ENCODE assay signal across 1 cellular context in the genomic region with DNA sequence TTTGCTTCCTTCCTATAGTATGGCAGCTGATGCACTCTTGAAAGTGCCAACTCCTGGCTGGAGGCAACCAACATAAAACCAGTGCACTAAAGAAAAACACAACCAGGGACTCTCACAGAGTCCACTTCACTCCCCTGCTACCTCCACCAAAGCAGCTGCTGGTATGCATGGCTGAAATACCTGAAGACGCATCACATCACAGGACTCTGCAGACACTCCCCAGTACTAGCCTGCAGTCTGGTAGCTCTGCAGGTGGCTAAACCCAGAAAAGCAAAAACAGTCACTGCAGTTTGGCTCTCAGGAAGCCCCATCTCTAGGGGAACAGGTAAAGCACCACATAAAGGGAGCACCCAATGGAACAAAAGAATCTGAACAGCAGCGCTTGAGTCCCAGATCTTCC.
TF ChIP-seq lines count a peak whose summit lies in the region.

No MANE protein-coding gene starts in this region.

TF ChIP-seq in GM23338, 12 proteins besides CTCF, POLR2A, EP300 and RAD21:
- TF ChIP-seq, protein P1, sequence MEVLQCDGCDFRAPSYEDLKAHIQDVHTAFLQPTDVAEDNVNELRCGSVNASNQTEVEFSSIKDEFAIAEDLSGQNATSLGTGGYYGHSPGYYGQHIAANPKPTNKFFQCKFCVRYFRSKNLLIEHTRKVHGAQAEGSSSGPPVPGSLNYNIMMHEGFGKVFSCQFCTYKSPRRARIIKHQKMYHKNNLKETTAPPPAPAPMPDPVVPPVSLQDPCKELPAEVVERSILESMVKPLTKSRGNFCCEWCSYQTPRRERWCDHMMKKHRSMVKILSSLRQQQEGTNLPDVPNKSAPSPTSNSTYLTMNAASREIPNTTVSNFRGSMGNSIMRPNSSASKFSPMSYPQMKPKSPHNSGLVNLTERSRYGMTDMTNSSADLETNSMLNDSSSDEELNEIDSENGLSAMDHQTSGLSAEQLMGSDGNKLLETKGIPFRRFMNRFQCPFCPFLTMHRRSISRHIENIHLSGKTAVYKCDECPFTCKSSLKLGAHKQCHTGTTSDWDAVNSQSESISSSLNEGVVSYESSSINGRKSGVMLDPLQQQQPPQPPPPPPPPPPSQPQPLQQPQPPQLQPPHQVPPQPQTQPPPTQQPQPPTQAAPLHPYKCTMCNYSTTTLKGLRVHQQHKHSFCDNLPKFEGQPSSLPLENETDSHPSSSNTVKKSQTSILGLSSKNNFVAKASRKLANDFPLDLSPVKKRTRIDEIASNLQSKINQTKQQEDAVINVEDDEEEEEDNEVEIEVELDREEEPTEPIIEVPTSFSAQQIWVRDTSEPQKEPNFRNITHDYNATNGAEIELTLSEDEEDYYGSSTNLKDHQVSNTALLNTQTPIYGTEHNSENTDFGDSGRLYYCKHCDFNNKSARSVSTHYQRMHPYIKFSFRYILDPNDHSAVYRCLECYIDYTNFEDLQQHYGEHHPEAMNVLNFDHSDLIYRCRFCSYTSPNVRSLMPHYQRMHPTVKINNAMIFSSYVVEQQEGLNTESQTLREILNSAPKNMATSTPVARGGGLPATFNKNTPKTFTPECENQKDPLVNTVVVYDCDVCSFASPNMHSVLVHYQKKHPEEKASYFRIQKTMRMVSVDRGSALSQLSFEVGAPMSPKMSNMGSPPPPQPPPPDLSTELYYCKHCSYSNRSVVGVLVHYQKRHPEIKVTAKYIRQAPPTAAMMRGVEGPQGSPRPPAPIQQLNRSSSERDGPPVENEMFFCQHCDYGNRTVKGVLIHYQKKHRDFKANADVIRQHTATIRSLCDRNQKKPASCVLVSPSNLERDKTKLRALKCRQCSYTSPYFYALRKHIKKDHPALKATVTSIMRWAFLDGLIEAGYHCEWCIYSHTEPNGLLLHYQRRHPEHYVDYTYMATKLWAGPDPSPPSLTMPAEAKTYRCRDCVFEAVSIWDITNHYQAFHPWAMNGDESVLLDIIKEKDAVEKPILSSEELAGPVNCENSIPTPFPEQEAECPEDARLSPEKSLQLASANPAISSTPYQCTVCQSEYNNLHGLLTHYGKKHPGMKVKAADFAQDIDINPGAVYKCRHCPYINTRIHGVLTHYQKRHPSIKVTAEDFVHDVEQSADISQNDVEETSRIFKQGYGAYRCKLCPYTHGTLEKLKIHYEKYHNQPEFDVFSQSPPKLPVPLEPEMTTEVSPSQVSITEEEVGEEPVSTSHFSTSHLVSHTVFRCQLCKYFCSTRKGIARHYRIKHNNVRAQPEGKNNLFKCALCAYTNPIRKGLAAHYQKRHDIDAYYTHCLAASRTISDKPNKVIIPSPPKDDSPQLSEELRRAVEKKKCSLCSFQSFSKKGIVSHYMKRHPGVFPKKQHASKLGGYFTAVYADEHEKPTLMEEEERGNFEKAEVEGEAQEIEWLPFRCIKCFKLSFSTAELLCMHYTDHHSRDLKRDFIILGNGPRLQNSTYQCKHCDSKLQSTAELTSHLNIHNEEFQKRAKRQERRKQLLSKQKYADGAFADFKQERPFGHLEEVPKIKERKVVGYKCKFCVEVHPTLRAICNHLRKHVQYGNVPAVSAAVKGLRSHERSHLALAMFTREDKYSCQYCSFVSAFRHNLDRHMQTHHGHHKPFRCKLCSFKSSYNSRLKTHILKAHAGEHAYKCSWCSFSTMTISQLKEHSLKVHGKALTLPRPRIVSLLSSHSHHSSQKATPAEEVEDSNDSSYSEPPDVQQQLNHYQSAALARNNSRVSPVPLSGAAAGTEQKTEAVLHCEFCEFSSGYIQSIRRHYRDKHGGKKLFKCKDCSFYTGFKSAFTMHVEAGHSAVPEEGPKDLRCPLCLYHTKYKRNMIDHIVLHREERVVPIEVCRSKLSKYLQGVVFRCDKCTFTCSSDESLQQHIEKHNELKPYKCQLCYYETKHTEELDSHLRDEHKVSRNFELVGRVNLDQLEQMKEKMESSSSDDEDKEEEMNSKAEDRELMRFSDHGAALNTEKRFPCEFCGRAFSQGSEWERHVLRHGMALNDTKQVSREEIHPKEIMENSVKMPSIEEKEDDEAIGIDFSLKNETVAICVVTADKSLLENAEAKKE (CRISPR knock-in tag; IDR thresholded peaks at IDR 0.05) = peak; percentile 24; the same call in 1 of the 2 replicates
- TF ChIP-seq STAT1 (IDR thresholded peaks at IDR 0.05; ENCODE audit: unreplicated experiment) = no peak
